Comparison of ENCODE assay signal across 14 cellular contexts in genomic region chr1:22876359-22877111, GRCh38.
DNase-seq lines count a peak whose midpoint lies in the region; ATAC-seq and TF ChIP-seq lines count a peak whose summit lies in the region.
"Had no signal": no experiment of that assay in that cellular context is flagged by ENCODE, and none has a peak within 500 bp of the region (broad histone marks: within the 10 kb centered on the region; RNA-seq: fewer than 3 reads in every experiment).

No MANE protein-coding gene starts in this region.

- no peaks in the 10 kb centered on the region for H3K27me3 ChIP-seq in WERI-Rb-1 (ENCODE audit: insufficient read depth, low read depth, severe bottlenecking)

- H3K27ac ChIP-seq in WERI-Rb-1, result peak overlapping the region; percentile 16; the same call in 1 of the 2 replicates

- DNase-seq in HK-2 (ENCODE audit: unreplicated experiment) (peak; percentile 79), WERI-Rb-1 (peak; percentile 60), fibroblast of pulmonary artery (ENCODE audit: low read depth) (peak; percentile 65), putamen (ENCODE audit: low spot score) (peak; percentile 43), DMS153 (lab: John Stamatoyannopoulos, UW) (no peak), D341Med (ENCODE audit: low spot score) (no peak), cerebellum (ENCODE audit: low spot score) (no peak)
- DNase-seq: activated naive CD4-positive, alpha-beta T cell treated with anti-CD3 and anti-CD28 coated beads, Interleukin-2, amount 50 U/mL, for 16 hours; Calu3; effector CD8-positive, alpha-beta T cell; Karpas-422; NCI-H748 treated with DMSO at 0.1 percent for 48 hours; stimulated activated naive CD4-positive, alpha-beta T cell treated with Interleukin-2 at 50 U/mL for 16 hours had no signal

- no peak for ATAC-seq in HG02870 (IDR thresholded peaks at IDR 0.05; ENCODE audit: unreplicated experiment)

- no peaks in the 10 kb centered on the region for H3K36me3 ChIP-seq in WERI-Rb-1

- no peaks in the 10 kb centered on the region for H3K9me3 ChIP-seq in WERI-Rb-1 (ENCODE audit: severe bottlenecking)

- no peak overlapping the region for H3K4me3 ChIP-seq in WERI-Rb-1 (ENCODE audit: low read depth, low read length)
- H3K4me3 ChIP-seq in fibroblast of pulmonary artery (replicated peaks; ENCODE audit: low read depth, low read length), result no peak overlapping the region

- TF ChIP-seq CTCF in WERI-Rb-1 (IDR thresholded peaks at IDR 0.05; ENCODE audit: low read depth, low read length) (no peak), fibroblast of pulmonary artery (IDR thresholded peaks at IDR 0.05; ENCODE audit: low read length, missing control alignments) (no peak)

Comparison
In these comparisons a context has a peak if more than half of its experiments do, and no peak if none do; other contexts are left out.
1. DNase-seq: peak in HK-2 (single experiment), WERI-Rb-1 (single experiment), fibroblast of pulmonary artery (single experiment) and putamen (single experiment); none in DMS153 (single experiment), D341Med (single experiment) and cerebellum (single experiment).